12 cellular contexts compared by ENCODE assay signal in genomic region chr5:151461312-151461711, GRCh38. TPM values are rescaled to one million over a fixed set of nuclear protein-coding genes. Genes with fewer than 3 reads are reported as not detected.
DNase-seq lines count a peak whose midpoint lies in the region; ATAC-seq and TF ChIP-seq lines count a peak whose summit lies in the region.
"Had no signal": no experiment of that assay in that cellular context is flagged by ENCODE, and none has a peak within 500 bp of the region (broad histone marks: within the 10 kb centered on the region; RNA-seq: fewer than 3 reads in every experiment).

No MANE protein-coding gene starts in this region.

- H3K27ac Mint-ChIP-seq in GM23338, result no peak overlapping the region

- H3K9me2 ChIP-seq in MM.1S (replicated peaks; ENCODE audit: insufficient read depth, low read length), result no peaks in the 10 kb centered on the region
- no peaks in the 10 kb centered on the region for H3K9me2 ChIP-seq in GM23338 (ENCODE audit: insufficient read depth)

- H4K20me1 ChIP-seq in MM.1S (ENCODE audit: insufficient read depth, low read length) (no peaks in the 10 kb centered on the region), GM23338 (replicated peaks; ENCODE audit: insufficient read depth) (no peaks in the 10 kb centered on the region)

- H3K9me3 ChIP-seq in MM.1S (replicated peaks; ENCODE audit: insufficient read depth, low read length) (no peaks in the 10 kb centered on the region), lower lobe of right lung (no peaks in the 10 kb centered on the region), breast epithelium (no peaks in the 10 kb centered on the region)
- H3K9me3 ChIP-seq: adrenal gland had no signal

- no peak overlapping the region for H3K9ac ChIP-seq in MM.1S (ENCODE audit: low read length)

- no peak for TF ChIP-seq POLR2A in breast epithelium (IDR thresholded peaks at IDR 0.05)

- H3K36me3 ChIP-seq in MM.1S (replicated peaks; ENCODE audit: insufficient read depth, low read length), result no peaks in the 10 kb centered on the region
- peaks cover 37% of the 10 kb centered on the region for H3K36me3 ChIP-seq in lower lobe of right lung
- H3K36me3 ChIP-seq in GM23338 (ENCODE audit: insufficient read depth), result no peaks in the 10 kb centered on the region
- H3K36me3 ChIP-seq in breast epithelium, result no peaks in the 10 kb centered on the region

- no peak overlapping the region for H3K27ac ChIP-seq in MM.1S (ENCODE audit: low read length)
- H3K27ac ChIP-seq in lower lobe of right lung, result no peak overlapping the region
- no peak overlapping the region for H3K27ac ChIP-seq in GM23338 (ENCODE audit: low read depth)
- no peak overlapping the region for H3K27ac ChIP-seq in breast epithelium
- H3K27ac ChIP-seq: adrenal gland had no signal

- H3K27me3 ChIP-seq in MM.1S (replicated peaks; ENCODE audit: insufficient read depth, low read length), result no peaks in the 10 kb centered on the region
- no peaks in the 10 kb centered on the region for H3K27me3 ChIP-seq in lower lobe of right lung (ENCODE audit: low read depth)
- H3K27me3 ChIP-seq in GM23338 (ENCODE audit: insufficient read depth), result no peaks in the 10 kb centered on the region
- H3K27me3 ChIP-seq in breast epithelium, result no peaks in the 10 kb centered on the region
- H3K27me3 ChIP-seq: adrenal gland had no signal

- H3K4me1 ChIP-seq in MM.1S (ENCODE audit: low read length), result no peaks in the 10 kb centered on the region
- no peaks in the 10 kb centered on the region for H3K4me1 ChIP-seq in lower lobe of right lung
- H3K4me1 ChIP-seq in GM23338 (ENCODE audit: insufficient read depth), result no peaks in the 10 kb centered on the region
- no peaks in the 10 kb centered on the region for H3K4me1 ChIP-seq in breast epithelium

- H3K4me3 ChIP-seq in MM.1S (ENCODE audit: low read length) (no peak overlapping the region), lower lobe of right lung (no peak overlapping the region), GM23338 (no peak overlapping the region), breast epithelium (no peak overlapping the region)
- H3K4me3 ChIP-seq: adrenal gland had no signal

- no peak overlapping the region for H2AFZ ChIP-seq in MM.1S (ENCODE audit: low read length)
- H2AFZ ChIP-seq in GM23338, result no peak overlapping the region

- ATAC-seq in GM18520 (IDR thresholded peaks at IDR 0.05; ENCODE audit: unreplicated experiment) (peak; percentile 87), GM21367 (IDR thresholded peaks at IDR 0.05; ENCODE audit: unreplicated experiment) (peak; percentile 92), HG02981 (IDR thresholded peaks at IDR 0.05; ENCODE audit: unreplicated experiment) (peak; percentile 97), lower lobe of right lung (no peak), GM23338 (no peak)

- no peaks in the 10 kb centered on the region for H3K4me1 Mint-ChIP-seq in GM23338
- H3K4me1 Mint-ChIP-seq: CD8-positive, alpha-beta memory T cell had no signal

- H3K4me2 ChIP-seq in MM.1S (ENCODE audit: low read depth, low read length) (no peak overlapping the region), GM23338 (no peak overlapping the region)

- no peaks in the 10 kb centered on the region for H3K9me3 Mint-ChIP-seq in GM23338
- H3K9me3 Mint-ChIP-seq: CD8-positive, alpha-beta memory T cell had no signal

- TF ChIP-seq CTCF in MM.1S (IDR thresholded peaks at IDR 0.05; ENCODE audit: low read length) (no peak), lower lobe of right lung (IDR thresholded peaks at IDR 0.05) (no peak), GM23338 (conservative IDR thresholded peaks at IDR 0.05; ENCODE audit: low read depth in 2 of 2) (no peak), breast epithelium (IDR thresholded peaks at IDR 0.05) (no peak)

- intact Hi-C loops in lower lobe of right lung (cut with DNase I) (no loop called here), breast epithelium (cut with DNase I; ENCODE audit: low total_unique reads) (no loop called here)

- no peak overlapping the region for H3K4me3 Mint-ChIP-seq in GM23338
- H3K4me3 Mint-ChIP-seq: CD8-positive, alpha-beta memory T cell had no signal

- peak; percentile 27 for DNase-seq in MM.1S
- no peak for DNase-seq in lower lobe of right lung
- no peak for DNase-seq in GM23338 (ENCODE audit: low spot score)
- DNase-seq in breast epithelium (ENCODE audit: low spot score in 2 of 2), result no peak
- no peak for DNase-seq in activated T-cell treated with anti-CD3 and anti-CD28 coated beads for 4 hours
- DNase-seq: CD8-positive, alpha-beta memory T cell; NCI-H1436 treated with DMSO at 0.1 percent for 48 hours; stimulated activated CD4-positive, alpha-beta T cell treated with anti-CD3 and anti-CD28 coated beads, Interleukin-4, amount 100 ng/mL, for 1 hour had no signal

- H3K79me2 ChIP-seq in MM.1S (ENCODE audit: low read length) (no peaks in the 10 kb centered on the region), GM23338 (replicated peaks; ENCODE audit: insufficient read depth) (no peaks in the 10 kb centered on the region)

- no peaks in the 10 kb centered on the region for H3K36me3 Mint-ChIP-seq in GM23338 (ENCODE audit: low read depth)

- H3K27me3 Mint-ChIP-seq in GM23338 (ENCODE audit: insufficient read depth, low read depth, poor library complexity), result no peaks in the 10 kb centered on the region
- H3K27me3 Mint-ChIP-seq: CD8-positive, alpha-beta memory T cell had no signal

- H3F3A ChIP-seq in MM.1S (ENCODE audit: insufficient read depth, low read length), result no peaks in the 10 kb centered on the region
- no peaks in the 10 kb centered on the region for H3F3A ChIP-seq in GM23338 (replicated peaks; ENCODE audit: low read depth)

TF ChIP-seq in GM23338, 12 proteins besides CTCF, POLR2A, EP300 and RAD21:
- TF ChIP-seq STAT1 (IDR thresholded peaks at IDR 0.05; ENCODE audit: unreplicated experiment), result no peak
- no peak for TF ChIP-seq EZH2phosphoT487 (IDR thresholded peaks at IDR 0.05; ENCODE audit: unreplicated experiment)
- no peak for TF ChIP-seq ZNF114 (CRISPR knock-in tag; IDR thresholded peaks at IDR 0.05)
- no peak for TF ChIP-seq REST (IDR thresholded peaks at IDR 0.05; ENCODE audit: unreplicated experiment)
- no peak for TF ChIP-seq NANOG (IDR thresholded peaks at IDR 0.05; ENCODE audit: borderline replicate concordance)
- TF ChIP-seq POLR2AphosphoS5 (IDR thresholded peaks at IDR 0.05; ENCODE audit: low read depth), result no peak
- TF ChIP-seq JUNB (IDR thresholded peaks at IDR 0.05; ENCODE audit: unreplicated experiment), result no peak
- TF ChIP-seq ZNF331 (CRISPR knock-in tag; IDR thresholded peaks at IDR 0.05; ENCODE audit: low read depth), result no peak
- TF ChIP-seq ETS1 (IDR thresholded peaks at IDR 0.05), result no peak
- TF ChIP-seq EZH2 (IDR thresholded peaks at IDR 0.05; ENCODE audit: low read depth, unreplicated experiment), result no peak

RNA-seq across cellular contexts. Expression of gene SLC36A1, which starts 13.9 kb away (rescaled TPM):
- total RNA-seq in lower lobe of right lung, result 11.5 TPM
- 8.2 and 10.4 TPM in 2 replicates for total RNA-seq in GM23338 (2014; rRNA removed; shearing (Covaris generic))
- polyA plus RNA-seq in GM23338 (2016; fragmentation: Nextera tagmentation; extraction: Ambion mirVana), result 3.6 and 5.2 TPM in 2 replicates
- 10 to 100 TPM; 10.8 to 14.1 (median 11.4) TPM for total RNA-seq in breast epithelium

Comparison
In these comparisons a context has a peak if more than half of its experiments do, and no peak if none do; other contexts are left out.
1. ATAC-seq: peak in GM18520 (single experiment), GM21367 (single experiment) and HG02981 (single experiment); none in lower lobe of right lung (0 of 2) and GM23338 (single experiment).